In the genomic region with DNA sequence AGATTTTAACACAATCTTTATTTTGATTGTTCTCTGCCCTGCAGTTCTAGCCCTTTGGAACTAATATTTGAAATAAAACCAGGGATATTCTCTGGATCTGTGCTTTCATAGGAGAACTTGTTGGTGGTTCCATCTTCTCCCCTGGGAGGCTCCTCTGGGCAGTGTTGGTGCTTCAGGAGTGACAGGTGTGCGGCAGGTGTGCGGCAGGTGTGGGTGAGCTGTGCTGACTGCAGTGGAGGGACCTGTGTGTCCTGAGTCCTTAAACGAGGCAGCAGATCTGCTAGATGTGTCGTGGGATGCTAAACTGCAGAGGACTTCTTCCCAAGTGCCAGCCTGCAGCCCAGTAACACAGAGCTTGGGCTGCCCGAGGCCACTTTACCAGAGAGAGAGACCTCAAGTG, we compare ENCODE assay signal across 22 cellular contexts.
DNase-seq lines count a peak whose midpoint lies in the region.
"Had no signal": no experiment of that assay in that cellular context is flagged by ENCODE, and none has a peak within 500 bp of the region (broad histone marks: within the 10 kb centered on the region; RNA-seq: fewer than 3 reads in every experiment).

No MANE protein-coding gene starts in this region.

- no peaks in the 10 kb centered on the region for H3K9me2 ChIP-seq in Karpas-422 (replicated peaks; ENCODE audit: insufficient read depth, low read length)

- H3K27me3 ChIP-seq in Karpas-422 (ENCODE audit: low read length) = no peaks in the 10 kb centered on the region
- H3K27me3 ChIP-seq: BLaER1 treated with 17β-estradiol and CSF1 and Interleukin-3, amounts not matched to agents 10 nM and 100 nM; body of pancreas; neutrophil; tibial nerve had no signal

- H3K79me2 ChIP-seq in Karpas-422 (ENCODE audit: low read length) = no peaks in the 10 kb centered on the region

- H3K4me1 ChIP-seq in Karpas-422 (ENCODE audit: low read length) = no peaks in the 10 kb centered on the region

- no peak overlapping the region for H3K9ac ChIP-seq in Karpas-422 (ENCODE audit: low read length)
- H3K9ac ChIP-seq: BLaER1 treated with 17β-estradiol and CSF1 and Interleukin-3, amounts not matched to agents 10 nM and 100 nM had no signal

- H2AFZ ChIP-seq in Karpas-422 (ENCODE audit: low read length) = no peak overlapping the region

- no peak overlapping the region for H3K27ac ChIP-seq in Karpas-422 (ENCODE audit: low read length)
- H3K27ac ChIP-seq: BLaER1 treated with 17β-estradiol and CSF1 and Interleukin-3, amounts not matched to agents 10 nM and 100 nM; body of pancreas; dorsolateral prefrontal cortex; neutrophil; tibial nerve had no signal

- H3K36me3 ChIP-seq in Karpas-422 (ENCODE audit: insufficient read depth, low read length) = no peaks in the 10 kb centered on the region
- H3K36me3 ChIP-seq: BLaER1 treated with 17β-estradiol and CSF1 and Interleukin-3, amounts not matched to agents 10 nM and 100 nM; neutrophil; tibial nerve had no signal

- H4K20me1 ChIP-seq in Karpas-422 (ENCODE audit: insufficient read depth, low read depth, low read length) = no peaks in the 10 kb centered on the region
- H4K20me1 ChIP-seq: BLaER1 treated with 17β-estradiol and CSF1 and Interleukin-3, amounts not matched to agents 10 nM and 100 nM had no signal

- no peak overlapping the region for H3K4me2 ChIP-seq in Karpas-422 (ENCODE audit: low read depth, low read length, poor library complexity, severe bottlenecking)
- H3K4me2 ChIP-seq: BLaER1 treated with 17β-estradiol and CSF1 and Interleukin-3, amounts not matched to agents 10 nM and 100 nM had no signal

- peak; percentile 79 for DNase-seq in COLO668 (lab: John Stamatoyannopoulos, UW; ENCODE audit: unreplicated experiment)
- peak; percentile 20 for DNase-seq in NCI-H1092 treated with DMSO at 0.1 percent for 48 hours (lab: John Stamatoyannopoulos, UW)
- peak; percentile 79 for DNase-seq in NCI-H2107 treated with DMSO at 0.1 percent for 48 hours (lab: John Stamatoyannopoulos, UW; ENCODE audit: unreplicated experiment)
- peak; percentile 31 for DNase-seq in NCI-H748 treated with DMSO at 0.1 percent for 48 hours (lab: John Stamatoyannopoulos, UW)
- no peak for DNase-seq in kidney tubule cell (ENCODE audit: low spot score)
- no peak for DNase-seq in D341Med (ENCODE audit: low spot score)
- no peak for DNase-seq in activated T-cell treated with anti-CD3 and anti-CD28 coated beads, Interleukin-2, amount 50 U/mL, for 48 hours
- no peak for DNase-seq in Karpas-422
- DNase-seq: ACHN; activated CD4-positive, alpha-beta T cell treated with anti-CD3 and anti-CD28 coated beads for 4 hours; activated CD8-positive, alpha-beta memory T cell treated with anti-CD3 and anti-CD28 coated beads for 24 hours; activated gamma-delta T cell treated with Interleukin-2 at 50 U/mL for 16 hours; activated T-cell treated with anti-CD3 and anti-CD28 coated beads, Interleukin-2, amount 50 U/mL, for 1 hour; body of pancreas; cerebellar nuclear complex; dorsolateral prefrontal cortex; kidney; stimulated activated CD8-positive, alpha-beta memory T cell treated with anti-CD3 and anti-CD28 coated beads, Interleukin-4, amount 100 ng/mL, for 48 hours had no signal

- H3K4me3 ChIP-seq in Karpas-422 (ENCODE audit: low read length) = no peak overlapping the region
- H3K4me3 ChIP-seq: BLaER1 treated with 17β-estradiol and CSF1 and Interleukin-3, amounts not matched to agents 10 nM and 100 nM; body of pancreas; lung; tibial nerve had no signal

- H3K9me3 ChIP-seq in Karpas-422 (ENCODE audit: low read length) = no peaks in the 10 kb centered on the region
- H3K9me3 ChIP-seq: body of pancreas, neutrophil, tibial nerve had no signal

Comparison
In these comparisons a context has a peak if more than half of its experiments do, and no peak if none do; other contexts are left out.
1. DNase-seq: peak in COLO668 (single experiment), NCI-H1092 treated with DMSO at 0.1 percent for 48 hours (single experiment), NCI-H2107 treated with DMSO at 0.1 percent for 48 hours (single experiment) and NCI-H748 treated with DMSO at 0.1 percent for 48 hours (single experiment); none in kidney tubule cell (single experiment), D341Med (single experiment), activated T-cell treated with anti-CD3 and anti-CD28 coated beads, Interleukin-2, amount 50 U/mL, for 48 hours (0 of 2) and Karpas-422 (single experiment).